Comparison of ENCODE assay signal across 11 cellular contexts in genomic region chr10:103472005-103472404, GRCh38. TPM values are rescaled to one million over a fixed set of nuclear protein-coding genes. Genes with fewer than 3 reads are reported as not detected.
DNase-seq lines count a peak whose midpoint lies in the region; ATAC-seq and TF ChIP-seq lines count a peak whose summit lies in the region.
"Had no signal": no experiment of that assay in that cellular context is flagged by ENCODE, and none has a peak within 500 bp of the region (broad histone marks: within the 10 kb centered on the region; RNA-seq: fewer than 3 reads in every experiment).

No MANE protein-coding gene starts in this region.

- peaks cover 51% of the 10 kb centered on the region for H3K4me1 Mint-ChIP-seq in T-helper 2 cell treated with Interferon-gamma antibody and Interleukin-4, amounts not matched to agents 5 μg/mL and 100 μg/mL, for 36 hours (ENCODE audit: low read depth)

- no peak for TF ChIP-seq EP300 in SK-N-SH (IDR thresholded peaks at IDR 0.05; ENCODE audit: borderline replicate concordance in 1 of 2, low read depth in 1 of 2, low read length in 1 of 2)

- peaks cover 5% of the 10 kb centered on the region for H3K9me3 Mint-ChIP-seq in T-helper 2 cell treated with Interferon-gamma antibody and Interleukin-4, amounts not matched to agents 5 μg/mL and 100 μg/mL, for 36 hours

- no peak for TF ChIP-seq RAD21 in SK-N-SH (IDR thresholded peaks at IDR 0.05; ENCODE audit: low read length)

- no peak for DNase-seq in T-helper 2 cell treated with Interferon-gamma antibody and Interleukin-4, amounts not matched to agents 5 μg/mL and 100 μg/mL, for 36 hours (ENCODE audit: low spot score)
- DNase-seq in T-helper 2 cell = no peak
- DNase-seq in WERI-Rb-1 = peak; percentile 47
- no peak for DNase-seq in spleen
- no peak for DNase-seq in SK-N-SH
- DNase-seq in NCI-H345 (lab: John Stamatoyannopoulos, UW) = no peak
- DNase-seq: glutamatergic neuron had no signal

- no peaks in the 10 kb centered on the region for H3K36me3 ChIP-seq in WERI-Rb-1
- no peaks in the 10 kb centered on the region for H3K36me3 ChIP-seq in spleen
- H3K36me3 ChIP-seq in SK-N-SH (replicated peaks in 1 of 2; ENCODE audit: control insufficient read depth in 1 of 2, insufficient read depth in 2 of 2, low read length in 1 of 2) = no peaks in the 10 kb centered on the region
- H3K36me3 ChIP-seq: ascending aorta had no signal

- no peaks in the 10 kb centered on the region for H4K20me1 ChIP-seq in SK-N-SH (ENCODE audit: insufficient read depth)

- POLR2A ChIA-PET in SK-N-SH (lab: Yijun Ruan, JAX) = no interaction called here

- H3K9me3 ChIP-seq in WERI-Rb-1 (ENCODE audit: severe bottlenecking) = no peaks in the 10 kb centered on the region
- H3K9me3 ChIP-seq in spleen = no peaks in the 10 kb centered on the region
- H3K9me3 ChIP-seq in SK-N-SH = no peaks in the 10 kb centered on the region
- H3K9me3 ChIP-seq: ascending aorta had no signal

- H3K36me3 Mint-ChIP-seq in T-helper 2 cell treated with Interferon-gamma antibody and Interleukin-4, amounts not matched to agents 5 μg/mL and 100 μg/mL, for 36 hours (ENCODE audit: low read depth) = peaks cover 13% of the 10 kb centered on the region

- no peak overlapping the region for H3K9ac ChIP-seq in SK-N-SH
- H3K9ac ChIP-seq: parathyroid adenoma had no signal

- TF ChIP-seq POLR2A in spleen (IDR thresholded peaks at IDR 0.05) = no peak

- TF ChIP-seq CTCF in WERI-Rb-1 (IDR thresholded peaks at IDR 0.05; ENCODE audit: low read depth, low read length) (no peak), spleen (IDR thresholded peaks at IDR 0.05 in 8 of 11, conservative IDR thresholded peaks at IDR 0.05 in 3 of 11) (no peak), SK-N-SH (IDR thresholded peaks at IDR 0.05) (no peak)

- H3K4me1 ChIP-seq in spleen (peaks cover 16 to 64% (median 38%) of the 10 kb centered on the region in 6 donors), SK-N-SH (ENCODE audit: control insufficient read depth in 1 of 2, insufficient read depth in 2 of 2, low read depth in 1 of 2, low read length in 1 of 2) (peaks cover 0 to 3% of the 10 kb centered on the region in 2 experiments; a peak in 1 of 4 replicates)
- H3K4me1 ChIP-seq: ascending aorta, parathyroid adenoma had no signal

- H3F3A ChIP-seq in SK-N-SH (replicated peaks; ENCODE audit: insufficient read depth) = no peaks in the 10 kb centered on the region

- H3K27ac ChIP-seq in WERI-Rb-1 = peak overlapping the region; percentile 66
- H3K27ac ChIP-seq in spleen = peak overlapping the region; percentile 32 to 90 (median 73)
- no peak overlapping the region for H3K27ac ChIP-seq in SK-N-SH (ENCODE audit: low read depth in 2 of 2, low read length in 1 of 2)
- H3K27ac ChIP-seq: parathyroid adenoma had no signal

- no peak overlapping the region for H3K4me3 ChIP-seq in WERI-Rb-1 (ENCODE audit: low read depth, low read length)
- peak overlapping the region in 1 of 8 donors; percentile 49 for H3K4me3 ChIP-seq in spleen
- H3K4me3 ChIP-seq in SK-N-SH (ENCODE audit: low read depth in 2 of 2, low read length in 1 of 2) = no peak overlapping the region
- H3K4me3 ChIP-seq: ascending aorta had no signal

- H3K79me2 ChIP-seq in SK-N-SH (ENCODE audit: insufficient read depth) = no peaks in the 10 kb centered on the region
- H3K79me2 ChIP-seq: parathyroid adenoma had no signal

- H3K4me3 Mint-ChIP-seq in T-helper 2 cell treated with Interferon-gamma antibody and Interleukin-4, amounts not matched to agents 5 μg/mL and 100 μg/mL, for 36 hours = peak overlapping the region; percentile 70

- intact Hi-C loops in spleen (cut with DNase I; ENCODE audit: low total_unique reads) = no loop called here

- peak overlapping the region; percentile 95 for H3K27ac Mint-ChIP-seq in T-helper 2 cell treated with Interferon-gamma antibody and Interleukin-4, amounts not matched to agents 5 μg/mL and 100 μg/mL, for 36 hours

- no peak overlapping the region for H2AFZ ChIP-seq in SK-N-SH (ENCODE audit: low read depth)
- H2AFZ ChIP-seq: parathyroid adenoma had no signal

- H3K27me3 ChIP-seq in WERI-Rb-1 (ENCODE audit: insufficient read depth, low read depth, severe bottlenecking) (no peaks in the 10 kb centered on the region), spleen (replicated peaks in 1 of 7) (no peaks in the 10 kb centered on the region), SK-N-SH (ENCODE audit: insufficient read depth) (no peaks in the 10 kb centered on the region)
- H3K27me3 ChIP-seq: ascending aorta had no signal

- H3K27me3 Mint-ChIP-seq in T-helper 2 cell treated with Interferon-gamma antibody and Interleukin-4, amounts not matched to agents 5 μg/mL and 100 μg/mL, for 36 hours (ENCODE audit: low read depth) = no peaks in the 10 kb centered on the region

- H3K4me2 ChIP-seq in SK-N-SH = no peak overlapping the region

- 60 to 73% (median 62%) methylated on average over 2 of the region's 2 CpGs for WGBS in spleen, 5 donors
- 77% methylated on average over 2 of the region's 2 CpGs for WGBS in SK-N-SH (ENCODE audit: low lambda C conversion rate)

- ATAC-seq in HG02852 (IDR thresholded peaks at IDR 0.05; ENCODE audit: unreplicated experiment) (peak; percentile 32), GM21737 (IDR thresholded peaks at IDR 0.05; ENCODE audit: unreplicated experiment) (no peak)

- CTCF ChIA-PET in SK-N-SH (lab: Yijun Ruan, JAX) = interaction anchor here (1.2 to 3.7 kb wide), 2 partner anchors 14 to 214 kb away, joined by 3 to 18 read pairs; no protein-coding TSS in a partner anchor

- no peaks in the 10 kb centered on the region for H3K9me2 ChIP-seq in SK-N-SH

TF ChIP-seq in SK-N-SH, 30 proteins besides CTCF, POLR2A, EP300 and RAD21:
- TF ChIP-seq MAX (IDR thresholded peaks at IDR 0.05; ENCODE audit: low read depth) (no peak), NFIC (IDR thresholded peaks at IDR 0.05; ENCODE audit: borderline replicate concordance) (no peak), IRF3 (IDR thresholded peaks at IDR 0.05; ENCODE audit: low read depth, low read length) (no peak), YY1 (IDR thresholded peaks at IDR 0.05; ENCODE audit: low read depth) (no peak), NRF1 (IDR thresholded peaks at IDR 0.05; ENCODE audit: low read depth, low read length) (no peak), TCF12 (IDR thresholded peaks at IDR 0.05) (no peak)

RNA-seq across cellular contexts. Expression of gene CALHM3, which starts 7.0 kb away (rescaled TPM):
- not detected for total RNA-seq in spleen
- under 1 TPM in 1 of 3 donors, not detected in 2; 0.03 TPM for polyA plus RNA-seq in spleen
- polyA plus RNA-seq in SK-N-SH (2012; rRNA removed) = not detected in 2 replicates
- not detected in 2 replicates for polyA plus RNA-seq in SK-N-SH (2012; cell fraction: cytosol; rRNA removed)
- not detected in 2 replicates for polyA plus RNA-seq in SK-N-SH (2012; cell fraction: nucleus; rRNA removed)
- total RNA-seq: ascending aorta had no signal

RNA-seq across cellular contexts. Expression of gene CALHM1, which starts 13.3 kb away (rescaled TPM):
- under 1 TPM in 1 of 7 donors, not detected in 6; 0.52 TPM for total RNA-seq in spleen
- polyA plus RNA-seq in spleen = under 1 TPM in 2 of 3 donors, not detected in 1; 0.04 to 0.10 TPM
- not detected in 2 replicates for polyA plus RNA-seq in SK-N-SH (2012; rRNA removed)
- not detected in 2 replicates for polyA plus RNA-seq in SK-N-SH (2012; cell fraction: cytosol; rRNA removed)
- polyA plus RNA-seq in SK-N-SH (2012; cell fraction: nucleus; rRNA removed) = not detected in 2 replicates
- total RNA-seq: ascending aorta had no signal

RNA-seq across cellular contexts. Expression of gene CALHM2, which starts 19.8 kb away (rescaled TPM):
- total RNA-seq in spleen = 10 to 100 TPM; 36.8 to 91.6 (median 68.6) TPM
- polyA plus RNA-seq in spleen = 10 to 100 TPM; 12.6 to 40.4 (median 23.3) TPM
- 0.10 and 0.23 TPM in 2 replicates for polyA plus RNA-seq in SK-N-SH (2012; rRNA removed)
- 0.05 and 0.12 TPM in 2 replicates for polyA plus RNA-seq in SK-N-SH (2012; cell fraction: cytosol; rRNA removed)
- 0.04 and 0.05 TPM in 2 replicates for polyA plus RNA-seq in SK-N-SH (2012; cell fraction: nucleus; rRNA removed)

RNA-seq across cellular contexts. Expression of gene NEURL1, which starts 21.5 kb away (rescaled TPM):
- total RNA-seq in spleen = 1 to 10 TPM in 6 of 7 donors, under 1 TPM in 1; 0.43 to 3.6 (median 2.4) TPM
- 1 to 10 TPM in 2 of 3 donors, under 1 TPM in 1; 0.76 to 2.9 (median 1.4) TPM for polyA plus RNA-seq in spleen
- polyA plus RNA-seq in SK-N-SH (2012; rRNA removed) = 0.05 and 0.19 TPM in 2 replicates
- polyA plus RNA-seq in SK-N-SH (2012; cell fraction: cytosol; rRNA removed) = 0.04 and 0.05 TPM in 2 replicates
- polyA plus RNA-seq in SK-N-SH (2012; cell fraction: nucleus; rRNA removed) = 0.12 and 0.36 TPM in 2 replicates
- total RNA-seq: ascending aorta had no signal

Comparison
In these comparisons a context has a peak if more than half of its experiments do, and no peak if none do; other contexts are left out.
1. H3K27ac ChIP-seq: peak in WERI-Rb-1 (single experiment) and spleen (8 of 8); none in SK-N-SH (0 of 2).
2. RNA of gene CALHM2, which starts 19.8 kb away (polyA plus RNA-seq): 12.6 to 40.4 TPM in spleen; 0.04 to 0.23 TPM in SK-N-SH; every median in the first group is over 10 times any median in the second.